ENCODE assay signal across 8 cellular contexts in genomic region chr20:19903168-19903676, GRCh38.
DNase-seq lines count a peak whose midpoint lies in the region; TF ChIP-seq lines count a peak whose summit lies in the region.

No MANE protein-coding gene starts in this region.

- no peak overlapping the region for H3K4me3 Mint-ChIP-seq in activated T-helper 2 cell treated with anti-CD3 and anti-CD28 coated beads, Interferon-gamma antibody, Interleukin-2, Interleukin-4, amounts not matched to agents 10 μg/mL and 5 μg/mL and 100 μg/mL, durations not matched to agents 14 hours and 24 hours and 36 hours (ENCODE audit: low read depth)
- no peak overlapping the region for H3K4me3 Mint-ChIP-seq in endothelial cell (ENCODE audit: unreplicated experiment)

- TF ChIP-seq EP300 in Ishikawa (IDR thresholded peaks at IDR 0.05; ENCODE audit: borderline replicate concordance), result no peak

- no peaks in the 10 kb centered on the region for H3K27me3 Mint-ChIP-seq in activated T-helper 2 cell treated with anti-CD3 and anti-CD28 coated beads, Interferon-gamma antibody, Interleukin-2, Interleukin-4, amounts not matched to agents 10 μg/mL and 5 μg/mL and 100 μg/mL, durations not matched to agents 14 hours and 24 hours and 36 hours (ENCODE audit: low read depth)
- peaks cover 4% of the 10 kb centered on the region for H3K27me3 Mint-ChIP-seq in endothelial cell (ENCODE audit: unreplicated experiment)

- intact Hi-C loops in activated T-helper 2 cell treated with anti-CD3 and anti-CD28 coated beads, Interferon-gamma antibody, Interleukin-2, Interleukin-4, amounts not matched to agents 10 μg/mL and 5 μg/mL and 100 μg/mL, durations not matched to agents 14 hours and 24 hours and 36 hours (cut with micrococcal nuclease), result no loop called here

- TF ChIP-seq CTCF in endothelial cell (IDR thresholded peaks at IDR 0.05; ENCODE audit: unreplicated experiment), result no peak

- no peaks in the 10 kb centered on the region for H3K36me3 Mint-ChIP-seq in activated T-helper 2 cell treated with anti-CD3 and anti-CD28 coated beads, Interferon-gamma antibody, Interleukin-2, Interleukin-4, amounts not matched to agents 10 μg/mL and 5 μg/mL and 100 μg/mL, durations not matched to agents 14 hours and 24 hours and 36 hours (ENCODE audit: low read depth)
- H3K36me3 Mint-ChIP-seq in endothelial cell (ENCODE audit: low read depth, unreplicated experiment), result peaks cover 25% of the 10 kb centered on the region

- peak; percentile 35 for DNase-seq in NCI-H510A treated with DMSO at 0.1 percent for 48 hours (lab: John Stamatoyannopoulos, UW)
- DNase-seq in NCI-H510A (lab: John Stamatoyannopoulos, UW), result no peak
- peak; percentile 55 for DNase-seq in UCSD-AML1 (lab: John Stamatoyannopoulos, UW; ENCODE audit: unreplicated experiment)
- peak; percentile 49 to 84 for DNase-seq in lung microvascular endothelial cell (ENCODE audit: low read depth in 2 of 2)
- no peak for DNase-seq in NCI-H2196 (lab: John Stamatoyannopoulos, UW; ENCODE audit: unreplicated experiment)
- DNase-seq in activated T-helper 2 cell treated with anti-CD3 and anti-CD28 coated beads, Interferon-gamma antibody, Interleukin-2, Interleukin-4, amounts not matched to agents 10 μg/mL and 5 μg/mL and 100 μg/mL, durations not matched to agents 14 hours and 24 hours and 36 hours (ENCODE audit: low spot score), result no peak
- DNase-seq in endothelial cell (ENCODE audit: low spot score), result no peak

- H3K4me1 Mint-ChIP-seq in activated T-helper 2 cell treated with anti-CD3 and anti-CD28 coated beads, Interferon-gamma antibody, Interleukin-2, Interleukin-4, amounts not matched to agents 10 μg/mL and 5 μg/mL and 100 μg/mL, durations not matched to agents 14 hours and 24 hours and 36 hours (ENCODE audit: low read depth), result peaks cover 5% of the 10 kb centered on the region
- H3K4me1 Mint-ChIP-seq in endothelial cell (ENCODE audit: unreplicated experiment), result peaks cover 23% of the 10 kb centered on the region

- 0 out of 2 replicates have a peak, but pooled peaks have one; percentile 24 for TF ChIP-seq RAD21 in Ishikawa (IDR thresholded peaks at IDR 0.05; ENCODE audit: low read depth)

- no peak overlapping the region for H3K27ac Mint-ChIP-seq in activated T-helper 2 cell treated with anti-CD3 and anti-CD28 coated beads, Interferon-gamma antibody, Interleukin-2, Interleukin-4, amounts not matched to agents 10 μg/mL and 5 μg/mL and 100 μg/mL, durations not matched to agents 14 hours and 24 hours and 36 hours
- no peak overlapping the region for H3K27ac Mint-ChIP-seq in endothelial cell (ENCODE audit: unreplicated experiment)

- peaks cover 9% of the 10 kb centered on the region for H3K9me3 Mint-ChIP-seq in activated T-helper 2 cell treated with anti-CD3 and anti-CD28 coated beads, Interferon-gamma antibody, Interleukin-2, Interleukin-4, amounts not matched to agents 10 μg/mL and 5 μg/mL and 100 μg/mL, durations not matched to agents 14 hours and 24 hours and 36 hours
- H3K9me3 Mint-ChIP-seq in endothelial cell (ENCODE audit: unreplicated experiment), result peaks cover 11% of the 10 kb centered on the region

TF ChIP-seq in Ishikawa, 13 proteins besides CTCF, POLR2A, EP300 and RAD21:
- TF ChIP-seq TEAD4 (IDR thresholded peaks at IDR 0.05) (no peak), EGR1 (IDR thresholded peaks at IDR 0.05) (no peak), MAX (IDR thresholded peaks at IDR 0.05) (no peak), ZBTB7A (IDR thresholded peaks at IDR 0.05; ENCODE audit: low read depth) (no peak), NFIC (IDR thresholded peaks at IDR 0.05) (no peak), TCF12 (IDR thresholded peaks at IDR 0.05; ENCODE audit: low read depth) (no peak), FOXM1 (IDR thresholded peaks at IDR 0.05; ENCODE audit: borderline replicate concordance, low read depth) (no peak), USF1 (IDR thresholded peaks at IDR 0.05) (no peak), CREB1 (IDR thresholded peaks at IDR 0.05; ENCODE audit: low read depth) (no peak), CEBPB (IDR thresholded peaks at IDR 0.05) (no peak), YY1 (IDR thresholded peaks at IDR 0.05; ENCODE audit: low read depth) (no peak), REST (IDR thresholded peaks at IDR 0.05; ENCODE audit: low read depth) (no peak), TAF1 (IDR thresholded peaks at IDR 0.05; ENCODE audit: low read depth) (no peak)

Comparison
In these comparisons a context has a peak if more than half of its experiments do, and no peak if none do; other contexts are left out.
1. DNase-seq: peak in NCI-H510A treated with DMSO at 0.1 percent for 48 hours (single experiment), UCSD-AML1 (single experiment) and lung microvascular endothelial cell (2 of 2); none in NCI-H510A (single experiment), NCI-H2196 (single experiment), activated T-helper 2 cell treated with anti-CD3 and anti-CD28 coated beads, Interferon-gamma antibody, Interleukin-2, Interleukin-4, amounts not matched to agents 10 μg/mL and 5 μg/mL and 100 μg/mL, durations not matched to agents 14 hours and 24 hours and 36 hours (single experiment) and endothelial cell (single experiment).